Comparison of ENCODE assay signal across 8 cellular contexts in genomic region chr12:124940393-124941169, GRCh38.
A peak's percentile ranks its signal among the peaks of the same experiment; 100 is the strongest.
DNase-seq lines count a peak whose midpoint lies in the region; ATAC-seq lines count a peak whose summit lies in the region.

No MANE protein-coding gene starts in this region.

- H3K9me3 Mint-ChIP-seq in T-helper 2 cell treated with Interferon-gamma antibody and Interleukin-4, amounts not matched to agents 5 μg/mL and 100 μg/mL, for 36 hours, result no peaks in the 10 kb centered on the region

- no peak overlapping the region for H3K27ac Mint-ChIP-seq in T-helper 2 cell treated with Interferon-gamma antibody and Interleukin-4, amounts not matched to agents 5 μg/mL and 100 μg/mL, for 36 hours

- no peaks in the 10 kb centered on the region for H3K27me3 Mint-ChIP-seq in T-helper 2 cell treated with Interferon-gamma antibody and Interleukin-4, amounts not matched to agents 5 μg/mL and 100 μg/mL, for 36 hours (ENCODE audit: low read depth)

- H3K4me1 Mint-ChIP-seq in T-helper 2 cell treated with Interferon-gamma antibody and Interleukin-4, amounts not matched to agents 5 μg/mL and 100 μg/mL, for 36 hours (ENCODE audit: low read depth), result peaks cover 21% of the 10 kb centered on the region

- DNase-seq in T-helper 2 cell treated with Interferon-gamma antibody and Interleukin-4, amounts not matched to agents 5 μg/mL and 100 μg/mL, for 36 hours (ENCODE audit: low spot score), result peak; percentile 86
- DNase-seq in cerebellar cortex (ENCODE audit: low spot score) (peak; percentile 91), left kidney (ENCODE audit: low read depth, low spot score) (peak; percentile 95), DMS79 treated with DMSO at 0.1 percent for 48 hours (lab: John Stamatoyannopoulos, UW) (no peak), NCI-H2171 (lab: John Stamatoyannopoulos, UW) (no peak)
- DNase-seq in stimulated activated CD4-positive, alpha-beta T cell treated with anti-CD3 and anti-CD28 coated beads, Interleukin-4, amount 100 ng/mL, for 1 hour, result peak; percentile 82

- H3K36me3 Mint-ChIP-seq in T-helper 2 cell treated with Interferon-gamma antibody and Interleukin-4, amounts not matched to agents 5 μg/mL and 100 μg/mL, for 36 hours (ENCODE audit: low read depth), result peaks cover 19% of the 10 kb centered on the region

- ATAC-seq in GM18873 (IDR thresholded peaks at IDR 0.05; ENCODE audit: low FRiP score, unreplicated experiment) (peak; percentile 37), HG03103 (IDR thresholded peaks at IDR 0.05; ENCODE audit: low read depth, unreplicated experiment) (peak; percentile 36)

- no peak overlapping the region for H3K4me3 Mint-ChIP-seq in T-helper 2 cell treated with Interferon-gamma antibody and Interleukin-4, amounts not matched to agents 5 μg/mL and 100 μg/mL, for 36 hours

Comparison
In these comparisons a context has a peak if more than half of its experiments do, and no peak if none do; other contexts are left out.
1. DNase-seq: peak in T-helper 2 cell treated with Interferon-gamma antibody and Interleukin-4, amounts not matched to agents 5 μg/mL and 100 μg/mL, for 36 hours (single experiment), cerebellar cortex (single experiment), left kidney (single experiment) and stimulated activated CD4-positive, alpha-beta T cell treated with anti-CD3 and anti-CD28 coated beads, Interleukin-4, amount 100 ng/mL, for 1 hour (single experiment); none in DMS79 treated with DMSO at 0.1 percent for 48 hours (single experiment) and NCI-H2171 (single experiment).